ENCODE assay signal across 10 cellular contexts in genomic region chr11:118152020-118152551, GRCh38. TPM values are rescaled to one million over a fixed set of nuclear protein-coding genes. Genes with fewer than 3 reads are reported as not detected.
DNase-seq lines count a peak whose midpoint lies in the region; ATAC-seq and TF ChIP-seq lines count a peak whose summit lies in the region.
"Had no signal": no experiment of that assay in that cellular context is flagged by ENCODE, and none has a peak within 500 bp of the region (broad histone marks: within the 10 kb centered on the region; RNA-seq: fewer than 3 reads in every experiment).

No MANE protein-coding gene starts in this region.

- DNase-seq in heart right ventricle = no peak
- no peak for DNase-seq in cardiac septum (ENCODE audit: low spot score)
- peak in 3 of 61 donors; percentile 15 to 33 (median 33) for DNase-seq in caudate nucleus (lab: John Stamatoyannopoulos, UW)
- no peak for DNase-seq in mesenteric fat pad (ENCODE audit: low spot score)
- no peak for DNase-seq in UCSD-AML1 (lab: John Stamatoyannopoulos, UW; ENCODE audit: unreplicated experiment)
- DNase-seq in substantia nigra (lab: John Stamatoyannopoulos, UW) = no peak

- H3K27me3 ChIP-seq in heart right ventricle (peaks cover 0 to 67% (median 37%) of the 10 kb centered on the region in 7 donors), muscle layer of colon (ENCODE audit: control insufficient read depth in 1 of 2, insufficient read depth in 2 of 2, low read length in 2 of 2) (peaks cover 23 to 41% of the 10 kb centered on the region in 2 donors)

- H3K9ac ChIP-seq in muscle layer of colon (ENCODE audit: low read length) = no peak overlapping the region

- no peaks in the 10 kb centered on the region for H3K36me3 ChIP-seq in heart right ventricle
- H3K36me3 ChIP-seq in muscle layer of colon (ENCODE audit: insufficient read depth, low read length) = no peaks in the 10 kb centered on the region

- H3K27ac ChIP-seq in heart right ventricle (peak overlapping the region in 7 of 10 donors; percentile 62 to 78 (median 77)), caudate nucleus (ENCODE audit: low read depth, low read length) (peak overlapping the region; percentile 18), muscle layer of colon (ENCODE audit: low read depth, low read length) (no peak overlapping the region), substantia nigra (ENCODE audit: low read depth, low read length, poor library complexity, severe bottlenecking) (no peak overlapping the region)

- no peak for TF ChIP-seq CTCF in heart right ventricle (IDR thresholded peaks at IDR 0.05)

- ATAC-seq in heart right ventricle (peak in 1 of 8 donors; percentile 22), GM18498 (IDR thresholded peaks at IDR 0.05; ENCODE audit: unreplicated experiment) (no peak)

- H3K4me3 ChIP-seq in heart right ventricle (peak overlapping the region; percentile 37 to 76 (median 62)), muscle layer of colon (ENCODE audit: low read depth in 1 of 2, low read length in 2 of 2) (peak overlapping the region; percentile 69 to 77)

- intact Hi-C loops in heart right ventricle (cut with DNase I) (no loop called here), cardiac septum (cut with DNase I) (no loop called here)

- no peaks in the 10 kb centered on the region for H3K9me3 ChIP-seq in heart right ventricle
- H3K9me3 ChIP-seq in muscle layer of colon (ENCODE audit: low read length) = no peaks in the 10 kb centered on the region

- H3K4me1 ChIP-seq in heart right ventricle (peaks cover 0 to 52% (median 17%) of the 10 kb centered on the region in 9 donors), muscle layer of colon (ENCODE audit: insufficient read depth, low read length) (peaks cover 8% of the 10 kb centered on the region)

- WGBS in heart right ventricle, 2 donors = 16 to 18% methylated on average over 16 of the region's 16 CpGs

RNA-seq across cellular contexts. Expression of gene SCN4B, which starts 0.5 kb away (rescaled TPM):
- total RNA-seq in heart right ventricle (10 to 100 TPM in 5 of 10 donors, 1 to 10 TPM in 5; 5.7 to 17.5 (median 10.3) TPM), cardiac septum (17.0 TPM), mesenteric fat pad (2.3 TPM)
- polyA plus RNA-seq in heart right ventricle = 1 to 10 TPM; 5.4 to 8.8 TPM
- polyA plus RNA-seq: IgD-negative memory B cell had no signal

RNA-seq across cellular contexts. Expression of gene SCN2B, which starts 24.4 kb away (rescaled TPM):
- total RNA-seq in heart right ventricle (10 to 100 TPM in 8 of 10 donors, 1 to 10 TPM in 2; 5.3 to 26.7 (median 20.9) TPM), cardiac septum (20.0 TPM), mesenteric fat pad (not detected)
- polyA plus RNA-seq in heart right ventricle = 1 to 10 TPM; 2.9 to 6.6 TPM
- total RNA-seq: mononuclear cell had no signal
- polyA plus RNA-seq: IgD-negative memory B cell had no signal

Comparison
In these comparisons a context has a peak if more than half of its experiments do, and no peak if none do; other contexts are left out.
1. H3K27ac ChIP-seq: peak in heart right ventricle (7 of 10) and caudate nucleus (single experiment); none in muscle layer of colon (single experiment) and substantia nigra (single experiment).